Comparison of ENCODE assay signal across 8 cellular contexts in genomic region chr19:18152817-18153554, GRCh38. TPM values are rescaled to one million over a fixed set of nuclear protein-coding genes. Genes with fewer than 3 reads are reported as not detected.
DNase-seq lines count a peak whose midpoint lies in the region; ATAC-seq and TF ChIP-seq lines count a peak whose summit lies in the region.

TSS of gene PIK3R2 (plus strand) at chr19:18153163. CDS start at chr19:18155880, 2,717 bp downstream.

- no peaks in the 10 kb centered on the region for H3K27me3 ChIP-seq in upper lobe of left lung

- H3K4me1 ChIP-seq in upper lobe of left lung = peaks cover 42 to 56% (median 44%) of the 10 kb centered on the region in 4 donors

- TF ChIP-seq POLR2A in upper lobe of left lung (IDR thresholded peaks at IDR 0.05) = peak in 3 of 4 donors; percentile 36 to 83 (median 47)

- peaks cover 0 to 18% (median 10%) of the 10 kb centered on the region in 4 donors for H3K36me3 ChIP-seq in upper lobe of left lung

- TF ChIP-seq CTCF in upper lobe of left lung (IDR thresholded peaks at IDR 0.05) = peak in 1 of 6 experiments; percentile 3

- peak within 1 kb of the TSS; percentile 39 to 98 (median 94) for H3K4me3 ChIP-seq in upper lobe of left lung

- intact Hi-C loops in left cardiac atrium (cut with DNase I) = loop anchor here in 1 of 2 donors (5.0 kb wide), 1 partner anchor 36 kb away; no protein-coding TSS in a partner anchor
- intact Hi-C loops in posterior cingulate gyrus (cut with DNase I) = no loop called here

- H3K9me3 ChIP-seq in upper lobe of left lung = no peaks in the 10 kb centered on the region

- peak within 1 kb of the TSS; percentile 92 to 97 (median 94) for H3K27ac ChIP-seq in upper lobe of left lung

- peak; percentile 55 for DNase-seq in NCI-H187 treated with DMSO at 0.1 percent for 48 hours (lab: John Stamatoyannopoulos, UW)
- peak; percentile 96 to 100 (median 99) for DNase-seq in T-helper 2 cell
- DNase-seq in amygdala (lab: John Stamatoyannopoulos, UW) = peak; percentile 85 to 99 (median 97)
- peak; percentile 100 for DNase-seq in left cardiac atrium
- DNase-seq in posterior cingulate gyrus = peak; percentile 97 to 100 (median 99)
- DNase-seq in upper lobe of left lung = peak; percentile 99

- ATAC-seq in GM18499 (IDR thresholded peaks at IDR 0.05; ENCODE audit: insufficient read depth, unreplicated experiment) = peak; percentile 44
- ATAC-seq in HG02970 (IDR thresholded peaks at IDR 0.05; ENCODE audit: low FRiP score, unreplicated experiment) = peak; percentile 69
- peak; percentile 90 to 91 for ATAC-seq in left cardiac atrium
- peak; percentile 94 to 96 for ATAC-seq in upper lobe of left lung (ENCODE audit: low FRiP score in 2 of 2)

- TF ChIP-seq EP300 in upper lobe of left lung (IDR thresholded peaks at IDR 0.05) = no peak

- WGBS in upper lobe of left lung, 2 donors = 0% methylated on average over 14 to 40 of the region's 86 CpGs

RNA-seq across cellular contexts. Expression of gene PIK3R2, which starts in this region (rescaled TPM):
- total RNA-seq in left cardiac atrium (10 to 100 TPM; 22.1 to 24.5 TPM), upper lobe of left lung (10 to 100 TPM; 11.0 to 65.1 (median 30.3) TPM)

Comparison
In these comparisons a context has a peak if more than half of its experiments do, and no peak if none do; other contexts are left out.
1. Peak in every context shown above with its lines: DNase-seq, ATAC-seq, H3K4me3 ChIP-seq and H3K27ac ChIP-seq.
2. ATAC-seq: peak in every context shown above with its lines; median percentile 95 in upper lobe of left lung; 90 in left cardiac atrium; 69 in HG02970; 44 in GM18499.